Comparison of ENCODE assay signal across 30 cellular contexts in the genomic region with DNA sequence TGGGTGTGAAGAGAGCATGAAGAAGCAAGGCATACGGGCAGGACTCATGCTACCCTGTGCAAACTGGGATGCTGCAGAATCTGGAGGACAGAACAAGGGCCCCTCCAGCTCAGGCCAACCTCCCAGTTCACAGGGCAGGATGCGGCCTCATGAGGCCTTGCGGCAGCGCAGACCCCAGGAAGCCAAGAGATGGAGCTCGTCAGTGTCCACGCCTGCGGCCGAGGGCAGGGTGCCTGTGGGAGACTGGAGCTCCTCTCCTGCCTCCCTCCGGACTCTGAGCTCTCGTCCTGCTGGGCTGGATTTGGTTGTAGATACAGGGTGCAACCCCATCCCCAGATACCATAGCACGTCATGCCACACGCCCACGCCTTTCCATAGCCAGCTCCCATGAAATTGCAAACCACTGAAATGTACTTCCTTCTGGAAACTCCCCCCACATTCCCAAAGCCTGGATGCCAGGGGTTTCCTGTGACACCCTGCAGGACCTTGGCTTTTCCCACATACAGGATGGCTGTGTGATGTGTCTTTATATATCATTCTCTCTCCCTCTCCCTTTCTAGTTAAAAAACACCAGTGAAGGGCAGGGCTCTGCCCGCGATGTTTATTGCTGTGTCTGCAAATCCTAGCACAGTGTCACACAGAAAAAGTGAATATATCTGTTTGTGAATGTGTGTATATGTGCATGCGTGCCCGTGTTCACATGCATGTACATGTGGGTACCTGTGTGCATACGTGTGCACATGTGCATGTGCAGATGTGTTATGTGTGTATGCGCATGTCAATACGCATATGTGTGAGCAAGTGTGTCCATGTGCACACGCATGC. TPM values are rescaled to one million over a fixed set of nuclear protein-coding genes. Genes with fewer than 3 reads are reported as not detected.
DNase-seq lines count a peak whose midpoint lies in the region; ATAC-seq and TF ChIP-seq lines count a peak whose summit lies in the region.
"Had no signal": no experiment of that assay in that cellular context is flagged by ENCODE, and none has a peak within 500 bp of the region (broad histone marks: within the 10 kb centered on the region; RNA-seq: fewer than 3 reads in every experiment).

No MANE protein-coding gene starts in this region.

- H3K4me3 ChIP-seq in brain microvascular endothelial cell (ENCODE audit: low read depth, low read length), result no peak overlapping the region
- H3K4me3 ChIP-seq in fibroblast of pulmonary artery (replicated peaks; ENCODE audit: low read depth, low read length), result no peak overlapping the region
- H3K4me3 ChIP-seq in smooth muscle cell, result no peak overlapping the region
- H3K4me3 ChIP-seq in Karpas-422 (ENCODE audit: low read length), result no peak overlapping the region
- H3K4me3 ChIP-seq: breast epithelium, Peyer's patch, skin epidermis, transverse colon had no signal

- no peak overlapping the region for H2AFZ ChIP-seq in smooth muscle cell (ENCODE audit: low read depth)
- H2AFZ ChIP-seq in Karpas-422 (ENCODE audit: low read length), result no peak overlapping the region

- TF ChIP-seq CTCF in brain microvascular endothelial cell (IDR thresholded peaks at IDR 0.05; ENCODE audit: low read depth, low read length, missing control alignments) (peak; percentile 7), fibroblast of pulmonary artery (IDR thresholded peaks at IDR 0.05; ENCODE audit: low read length, missing control alignments) (no peak), smooth muscle cell (IDR thresholded peaks at IDR 0.05; ENCODE audit: borderline replicate concordance, insufficient read depth, poor library complexity, severe bottlenecking) (no peak)

- peak; percentile 71 for DNase-seq in EL
- DNase-seq in brain microvascular endothelial cell, result peak; percentile 87
- DNase-seq in fibroblast of pulmonary artery (ENCODE audit: low read depth), result peak; percentile 72
- DNase-seq in smooth muscle cell (lab: John Stamatoyannopoulos, UW; ENCODE audit: unreplicated experiment), result no peak
- no peak for DNase-seq in Karpas-422
- DNase-seq: activated CD4-positive, alpha-beta memory T cell treated with anti-CD3 and anti-CD28 coated beads for 36 hours; activated CD8-positive, alpha-beta memory T cell treated with anti-CD3 and anti-CD28 coated beads, Interleukin-2, amount 50 U/mL, for 48 hours; activated naive CD4-positive, alpha-beta T cell treated with anti-CD3 and anti-CD28 coated beads, Interleukin-2, amount 10 ng/mL, durations not matched to agents 7 days and 5 days; effector CD4-positive, alpha-beta T cell; H9; KG1; naive B cell; NCI-H1417; NCI-H2081 treated with DMSO at 0.1 percent for 48 hours; NCI-H226; NCI-H69; occipital lobe; Peyer's patch; stimulated activated CD4-positive, alpha-beta T cell treated with anti-CD3 and anti-CD28 coated beads, Interleukin-1b, Interleukin-23, amount 100 ng/mL, for 48 hours; transverse colon had no signal

- H3K4me2 ChIP-seq in smooth muscle cell, result peak overlapping the region; percentile 35
- no peak overlapping the region for H3K4me2 ChIP-seq in Karpas-422 (ENCODE audit: low read depth, low read length, poor library complexity, severe bottlenecking)

- no peaks in the 10 kb centered on the region for H3K9me2 ChIP-seq in Karpas-422 (replicated peaks; ENCODE audit: insufficient read depth, low read length)

- H4K20me1 ChIP-seq in smooth muscle cell (ENCODE audit: low read depth) (no peaks in the 10 kb centered on the region), Karpas-422 (ENCODE audit: insufficient read depth, low read depth, low read length) (no peaks in the 10 kb centered on the region)

- H3K36me3 ChIP-seq in brain microvascular endothelial cell (replicated peaks) (no peaks in the 10 kb centered on the region), smooth muscle cell (ENCODE audit: low read depth) (no peaks in the 10 kb centered on the region), Karpas-422 (ENCODE audit: insufficient read depth, low read length) (no peaks in the 10 kb centered on the region)
- H3K36me3 ChIP-seq: breast epithelium, Peyer's patch, transverse colon had no signal

- 85% methylated on average over 21 of the region's 21 CpGs for WGBS in smooth muscle cell (ENCODE audit: low lambda C conversion rate)

- H3K79me2 ChIP-seq in smooth muscle cell (ENCODE audit: low read depth) (no peaks in the 10 kb centered on the region), Karpas-422 (ENCODE audit: low read length) (no peaks in the 10 kb centered on the region)

- no peaks in the 10 kb centered on the region for H3K9me3 ChIP-seq in smooth muscle cell (replicated peaks; ENCODE audit: low read depth)
- H3K9me3 ChIP-seq in Karpas-422 (ENCODE audit: low read length), result no peaks in the 10 kb centered on the region
- H3K9me3 ChIP-seq: breast epithelium, transverse colon had no signal

- H3K9ac ChIP-seq in smooth muscle cell (ENCODE audit: low read depth) (peak overlapping the region; percentile 18), Karpas-422 (ENCODE audit: low read length) (no peak overlapping the region)

- H3K27me3 ChIP-seq in brain microvascular endothelial cell (replicated peaks) (no peaks in the 10 kb centered on the region), smooth muscle cell (ENCODE audit: low read depth) (no peaks in the 10 kb centered on the region), Karpas-422 (ENCODE audit: low read length) (no peaks in the 10 kb centered on the region)
- H3K27me3 ChIP-seq: Peyer's patch, transverse colon had no signal

- ATAC-seq in GM21717 (IDR thresholded peaks at IDR 0.05; ENCODE audit: unreplicated experiment) (no peak), GM19463 (IDR thresholded peaks at IDR 0.05; ENCODE audit: unreplicated experiment) (no peak)
- ATAC-seq: activated CD4-positive, CD25-positive, alpha-beta regulatory T cell treated with anti-CD3 and anti-CD28 coated beads, Interleukin-2, amount 50 U/mL, for 24 hours had no signal

- no peaks in the 10 kb centered on the region for H3F3A ChIP-seq in smooth muscle cell (ENCODE audit: low read depth)

- H3K4me1 ChIP-seq in smooth muscle cell (ENCODE audit: low read depth) (peaks cover 3% of the 10 kb centered on the region), Karpas-422 (ENCODE audit: low read length) (no peaks in the 10 kb centered on the region)
- H3K4me1 ChIP-seq: breast epithelium, Peyer's patch, transverse colon had no signal

- H3K27ac ChIP-seq in brain microvascular endothelial cell (peak overlapping the region; percentile 79), smooth muscle cell (ENCODE audit: low read depth) (peak overlapping the region; percentile 58), Karpas-422 (ENCODE audit: low read length) (no peak overlapping the region)
- H3K27ac ChIP-seq: breast epithelium, Peyer's patch, skin epidermis, transverse colon had no signal

- in situ Hi-C loops in brain microvascular endothelial cell (cut with HindIII; ENCODE audit: low pct_ligation_motif_present, low sequenced_read_pairs), result no loop called here

RNA-seq across cellular contexts. Expression of a gene that starts 12.3 kb away (rescaled TPM):
- 0.13 TPM in 1 of 2 replicates, not detected in the other for total RNA-seq in smooth muscle cell
- polyA plus RNA-seq in smooth muscle cell, result 0.56 TPM in 1 of 2 replicates, not detected in the other
- not detected in 2 replicates for total RNA-seq in Karpas-422 (2014; rRNA removed; shearing (Covaris generic); ENCODE audit: low replicate concordance)
- total RNA-seq: HT1080, liver, pulmonary artery endothelial cell, SK-MEL-5 had no signal
- polyA plus RNA-seq: CD14-positive monocyte, liver had no signal

Comparison
In these comparisons a context has a peak if more than half of its experiments do, and no peak if none do; other contexts are left out.
1. DNase-seq: peak in EL (single experiment), brain microvascular endothelial cell (single experiment) and fibroblast of pulmonary artery (single experiment); none in smooth muscle cell (single experiment) and Karpas-422 (single experiment).